In the genomic region with DNA sequence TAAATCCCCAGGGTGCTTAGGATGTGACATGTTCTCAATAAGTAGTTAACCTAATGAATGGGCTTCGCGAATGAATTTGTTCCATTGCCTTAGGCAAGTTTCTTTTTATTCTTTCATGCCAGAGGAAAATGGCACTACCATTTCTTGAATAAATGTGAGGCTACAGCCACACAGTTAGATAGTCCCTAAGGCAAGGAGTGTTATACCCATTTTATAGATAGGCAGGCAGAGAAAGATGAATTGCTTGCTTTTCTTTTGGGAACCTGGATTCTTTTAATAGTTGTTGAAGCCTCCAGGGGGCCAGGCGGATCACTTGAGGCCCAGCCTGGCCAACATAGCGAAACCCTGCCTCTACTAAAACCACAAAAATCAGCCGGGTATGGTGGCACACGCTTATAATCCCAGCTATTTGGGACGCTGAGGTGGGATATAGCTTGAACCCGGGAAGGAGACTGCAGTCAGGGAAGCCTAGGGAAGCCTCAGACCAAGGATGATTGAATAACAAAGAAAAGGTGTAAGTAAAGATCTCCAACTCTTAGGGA, we compare ENCODE assay signal across 8 cellular contexts. TPM values are rescaled to one million over a fixed set of nuclear protein-coding genes. Genes with fewer than 3 reads are reported as not detected.
A peak's percentile ranks its signal among the peaks of the same experiment; 100 is the strongest.
DNase-seq lines count a peak whose midpoint lies in the region; FAIRE-seq and TF ChIP-seq lines count a peak whose summit lies in the region.

No MANE protein-coding gene starts in this region.

- H3K4me1 ChIP-seq in Caco-2 (peaks cover 4% of the 10 kb centered on the region; the same call in 1 of the 2 replicates), OCI-LY7 (ENCODE audit: insufficient read depth, low read length, poor library complexity, severe bottlenecking) (peaks cover 26% of the 10 kb centered on the region)

- TF ChIP-seq CTCF in Caco-2 (IDR thresholded peaks at IDR 0.05; ENCODE audit: insufficient read depth in 1 of 2, low read depth in 1 of 2, low read length in 1 of 2, severe bottlenecking in 1 of 2, unreplicated experiment in 1 of 2) (no peak), OCI-LY7 (conservative IDR thresholded peaks at IDR 0.05; ENCODE audit: low read length) (peak; percentile 39), osteocyte (IDR thresholded peaks at IDR 0.05) (no peak)

- no peaks in the 10 kb centered on the region for H3K27me3 ChIP-seq in Caco-2 (replicated peaks; ENCODE audit: control insufficient read depth, insufficient read depth, low read length)

- H4K20me1 ChIP-seq in OCI-LY7 (ENCODE audit: insufficient read depth, low read length): peaks cover 23% of the 10 kb centered on the region

- H3K4me1 Mint-ChIP-seq in Caco-2 (ENCODE audit: low read depth, unreplicated experiment) (no peaks in the 10 kb centered on the region), osteocyte (ENCODE audit: unreplicated experiment) (peaks cover 27% of the 10 kb centered on the region)

- H3K36me3 Mint-ChIP-seq in Caco-2 (ENCODE audit: insufficient read depth, unreplicated experiment) (peaks cover 85% of the 10 kb centered on the region), osteocyte (ENCODE audit: unreplicated experiment) (peaks cover 19% of the 10 kb centered on the region)

- no peaks in the 10 kb centered on the region for H3K9me3 Mint-ChIP-seq in Caco-2 (ENCODE audit: unreplicated experiment)
- H3K9me3 Mint-ChIP-seq in osteocyte (ENCODE audit: unreplicated experiment): no peaks in the 10 kb centered on the region

- peak overlapping the region; percentile 98 for H3K4me2 ChIP-seq in OCI-LY7 (ENCODE audit: low read length)

- DNase-seq in Caco-2 (no peak), OCI-LY7 (ENCODE audit: low spot score) (peak; percentile 21), epithelial cell of prostate (ENCODE audit: low read depth, low spot score) (no peak), osteocyte (ENCODE audit: extremely low spot score, unreplicated experiment) (no peak), HTR-8/SVneo (ENCODE audit: insufficient read length, low spot score) (no peak), NCI-H510A (lab: John Stamatoyannopoulos, UW) (no peak), GF-D8 (lab: John Stamatoyannopoulos, UW) (no peak), DMS53 (lab: John Stamatoyannopoulos, UW) (no peak)

- POLR2A ChIA-PET in Caco-2 (lab: Charles Lee) (interaction anchor here (0.6 to 1.8 kb wide), 2 partner anchors 26 to 150 kb away, joined by 3 to 6 read pairs; a partner anchor contains a TSS), OCI-LY7 (lab: Charles Lee) (interaction anchor here (1.2 to 1.9 kb wide), 2 partner anchors 25 to 32 kb away, joined by 3 to 5 read pairs; no protein-coding TSS in a partner anchor)

- H3K27ac ChIP-seq in OCI-LY7 (ENCODE audit: low read depth, low read length, poor library complexity, severe bottlenecking) (peak overlapping the region; percentile 86), epithelial cell of prostate (peak overlapping the region; percentile 89)

- H2AFZ ChIP-seq in OCI-LY7 (ENCODE audit: low read length): no peak overlapping the region

- no peaks in the 10 kb centered on the region for H3K9me2 ChIP-seq in OCI-LY7 (ENCODE audit: insufficient read depth, low read length)

- peaks cover 55% of the 10 kb centered on the region for H3K79me2 ChIP-seq in OCI-LY7 (ENCODE audit: insufficient read depth, low read depth, low read length)

- H3K36me3 ChIP-seq in Caco-2 (ENCODE audit: control insufficient read depth, insufficient read depth, low read length): no peaks in the 10 kb centered on the region
- H3K36me3 ChIP-seq in OCI-LY7 (ENCODE audit: insufficient read depth, low read length): peaks cover 80% of the 10 kb centered on the region

- BruUV-seq in Caco-2 (replicated peaks; lab: Mats Ljungman, UMichigan): no TSS peak
- TSS peak; percentile 68 for BruUV-seq in OCI-LY7 (replicated peaks; lab: Mats Ljungman, UMichigan)

- H3K4me3 ChIP-seq in Caco-2 (ENCODE audit: low read depth, low read length) (peak overlapping the region; percentile 88), OCI-LY7 (ENCODE audit: low read depth, low read length, poor library complexity, severe bottlenecking) (peak overlapping the region; percentile 85)

- intact Hi-C loops in Caco-2 (cut with micrococcal nuclease; ENCODE audit: unreplicated experiment) (no loop called here), OCI-LY7 (cut with micrococcal nuclease; ENCODE audit: unreplicated experiment) (loop anchor here (10.0 kb wide), 1 partner anchor 153 kb away; a partner anchor contains a TSS)

- H3K9me3 ChIP-seq in Caco-2: no peaks in the 10 kb centered on the region
- H3K9me3 ChIP-seq in OCI-LY7 (ENCODE audit: low read length): no peaks in the 10 kb centered on the region

- no peak for FAIRE-seq in HTR-8/SVneo (lab: Jason Lieb, UNC)

- CTCF ChIA-PET in Caco-2 (lab: Charles Lee) (interaction anchor here (1.2 kb wide), 1 partner anchor 658 kb away, joined by 5 read pairs; no protein-coding TSS in a partner anchor), OCI-LY7 (lab: Charles Lee; ENCODE audit: unreplicated experiment) (no interaction called here)

- H3K4me3 Mint-ChIP-seq in Caco-2 (ENCODE audit: unreplicated experiment) (peak overlapping the region; percentile 87), osteocyte (ENCODE audit: unreplicated experiment) (peak overlapping the region; percentile 93)

- no peaks in the 10 kb centered on the region for H3K27me3 Mint-ChIP-seq in Caco-2 (ENCODE audit: insufficient read depth, unreplicated experiment)
- no peaks in the 10 kb centered on the region for H3K27me3 Mint-ChIP-seq in osteocyte (ENCODE audit: unreplicated experiment)

- peak overlapping the region; percentile 98 for H3K27ac Mint-ChIP-seq in Caco-2 (ENCODE audit: unreplicated experiment)
- peak overlapping the region; percentile 98 for H3K27ac Mint-ChIP-seq in osteocyte (ENCODE audit: unreplicated experiment)

RNA-seq across cellular contexts. Expression of a gene that starts 0.9 kb away (rescaled TPM):
- 48.0 and 56.4 TPM in 2 replicates for total RNA-seq in Caco-2 (2022)
- 83.8 and 91.5 TPM in 2 replicates for total RNA-seq in OCI-LY7 (2014; rRNA removed; shearing (Covaris generic))
- 63.8 and 86.4 TPM in 2 replicates for total RNA-seq in OCI-LY7 (2022)
- 15.5 and 19.8 TPM in 2 replicates for total RNA-seq in osteocyte

RNA-seq across cellular contexts. Expression of a gene that starts 1.1 kb away (rescaled TPM):
- total RNA-seq in Caco-2 (2022) (110 and 118 TPM in 2 replicates), OCI-LY7 (2022) (145 and 155 TPM in 2 replicates), osteocyte (79.3 and 83.8 TPM in 2 replicates)
- total RNA-seq in OCI-LY7 (2014; rRNA removed; shearing (Covaris generic)): 140 and 223 TPM in 2 replicates

RNA-seq across cellular contexts. Expression of a gene that starts 22.2 kb away (rescaled TPM):
- total RNA-seq in Caco-2 (2022) (2.1 and 2.3 TPM in 2 replicates), OCI-LY7 (2022) (0.04 and 0.06 TPM in 2 replicates), osteocyte (25.9 and 32.8 TPM in 2 replicates)
- total RNA-seq in OCI-LY7 (2014; rRNA removed; shearing (Covaris generic)): 0.03 TPM in 1 of 2 replicates, not detected in the other

RNA-seq across cellular contexts. Expression of a gene that starts 25.9 kb away (rescaled TPM):
- total RNA-seq in Caco-2 (2022) (119 and 123 TPM in 2 replicates), OCI-LY7 (2022) (41.2 and 42.1 TPM in 2 replicates), osteocyte (83.3 and 89.7 TPM in 2 replicates)
- 27.5 and 33.3 TPM in 2 replicates for total RNA-seq in OCI-LY7 (2014; rRNA removed; shearing (Covaris generic))

RNA-seq across cellular contexts. Expression of a gene that starts 28.9 kb away (rescaled TPM):
- total RNA-seq in Caco-2 (2022) (78.9 and 80.0 TPM in 2 replicates), OCI-LY7 (2022) (44.5 and 53.0 TPM in 2 replicates), osteocyte (89.0 and 95.1 TPM in 2 replicates)
- 53.4 and 69.2 TPM in 2 replicates for total RNA-seq in OCI-LY7 (2014; rRNA removed; shearing (Covaris generic))
